ENCODE assay signal across 17 cellular contexts in genomic region chr11:65278351-65278750, GRCh38. TPM values are rescaled to one million over a fixed set of nuclear protein-coding genes. Genes with fewer than 3 reads are reported as not detected.
DNase-seq lines count a peak whose midpoint lies in the region; ATAC-seq and TF ChIP-seq lines count a peak whose summit lies in the region.
"Had no signal": no experiment of that assay in that cellular context is flagged by ENCODE, and none has a peak within 500 bp of the region (broad histone marks: within the 10 kb centered on the region; RNA-seq: fewer than 3 reads in every experiment).

No MANE protein-coding gene starts in this region.

- ATAC-seq in CD4-positive, alpha-beta T cell (ENCODE audit: poor library complexity) = no peak
- no peak for ATAC-seq in GM21526 (IDR thresholded peaks at IDR 0.05; ENCODE audit: low FRiP score, unreplicated experiment)

- no peak overlapping the region for H3K4me3 ChIP-seq in A673 (ENCODE audit: low read depth, low read length, poor library complexity, severe bottlenecking)
- H3K4me3 ChIP-seq in HEK293 (ENCODE audit: low read depth, low read length) = no peak overlapping the region
- H3K4me3 ChIP-seq: dorsolateral prefrontal cortex, HAP-1 had no signal

- H3K4me1 ChIP-seq in A673 (ENCODE audit: insufficient read depth, low read length, poor library complexity, severe bottlenecking) = peaks cover 25% of the 10 kb centered on the region
- H3K4me1 ChIP-seq in HEK293 (ENCODE audit: control insufficient read depth, insufficient read depth, low read length) = no peaks in the 10 kb centered on the region
- H3K4me1 ChIP-seq: HAP-1 had no signal

- BruUV-seq in A673 (replicated peaks; lab: Mats Ljungman, UMichigan) = no TSS peak

- DNase-seq in A673 (ENCODE audit: low spot score) (no peak), amniotic epithelial cell (ENCODE audit: low read depth) (peak; percentile 23), kidney glomerular epithelial cell (lab: John Stamatoyannopoulos, UW) (peak; percentile 45), GM20000 (ENCODE audit: low spot score) (no peak), DMS153 treated with DMSO at 0.1 percent for 48 hours (lab: John Stamatoyannopoulos, UW; ENCODE audit: unreplicated experiment) (no peak)
- no peak for DNase-seq in CD4-positive, alpha-beta T cell
- DNase-seq: activated CD4-positive, CD25-positive, alpha-beta regulatory T cell treated with anti-CD3 and anti-CD28 coated beads, Interleukin-2, amount 50 U/mL, for 72 hours; amygdala; DMS153; dorsolateral prefrontal cortex; Karpas-422; NCI-H446 treated with DMSO at 0.1 percent for 48 hours; T-helper 1 cell had no signal

- intact Hi-C loops in A673 (cut with micrococcal nuclease; ENCODE audit: unreplicated experiment) = no loop called here
- intact Hi-C loops in CD4-positive, alpha-beta T cell (cut with DNase I, micrococcal nuclease) = loop anchor here in 1 of 2 experiments (5.0 kb wide), 1 partner anchor 189 kb away; no protein-coding TSS in a partner anchor

- H3K36me3 Mint-ChIP-seq in CD4-positive, alpha-beta T cell (ENCODE audit: low read depth) = peaks cover 70% of the 10 kb centered on the region

- no peak overlapping the region for H3K4me3 Mint-ChIP-seq in CD4-positive, alpha-beta T cell
- H3K4me3 Mint-ChIP-seq: B cell had no signal

- H3K27me3 ChIP-seq in A673 (replicated peaks; ENCODE audit: insufficient read depth, low read depth, low read length, poor library complexity) = no peaks in the 10 kb centered on the region
- no peaks in the 10 kb centered on the region for H3K27me3 ChIP-seq in CD4-positive, alpha-beta T cell (ENCODE audit: control insufficient read depth, insufficient read depth, low read length)
- H3K27me3 ChIP-seq: dorsolateral prefrontal cortex had no signal

- no peaks in the 10 kb centered on the region for H3K9me3 Mint-ChIP-seq in CD4-positive, alpha-beta T cell

- CTCF ChIA-PET in A673 (lab: Charles Lee) = interaction anchor here (1.5 kb wide), 1 partner anchor 37 kb away, joined by 4 read pairs; no protein-coding TSS in a partner anchor
- CTCF ChIA-PET in HEK293 (lab: Yijun Ruan, JAX) = interaction anchor here (0.6 to 9.7 kb wide), 5 partner anchors 10 to 190 kb away, joined by 3 to 109 read pairs (median 4); partner anchors contain the start of gene CDC42EP2
- CTCF ChIA-PET in CD4-positive, alpha-beta T cell (lab: Charles Lee) = no interaction called here

- H3K27ac ChIP-seq in A673 (ENCODE audit: low read depth, low read length, poor library complexity, severe bottlenecking) (peak overlapping the region; percentile 14), HEK293 (ENCODE audit: extremely low read depth, low read depth, low read length) (0 out of 2 replicates have a peak overlapping the region, but pooled peaks have one; percentile 14)
- no peak overlapping the region for H3K27ac ChIP-seq in CD4-positive, alpha-beta T cell (ENCODE audit: low read depth, low read length)

- H3K9me3 ChIP-seq in A673 (ENCODE audit: low read depth, low read length, poor library complexity, severe bottlenecking) (no peaks in the 10 kb centered on the region), HEK293 (ENCODE audit: control insufficient read depth, insufficient read depth, low read depth, low read length) (no peaks in the 10 kb centered on the region)
- no peaks in the 10 kb centered on the region for H3K9me3 ChIP-seq in CD4-positive, alpha-beta T cell (ENCODE audit: control insufficient read depth, low read length)
- H3K9me3 ChIP-seq: HAP-1 had no signal

- H3K27ac Mint-ChIP-seq in CD4-positive, alpha-beta T cell = no peak overlapping the region
- H3K27ac Mint-ChIP-seq: B cell had no signal

- POLR2A ChIA-PET in A673 (lab: Charles Lee; ENCODE audit: low non-redundant PET) (no interaction called here), HEK293 (lab: Yijun Ruan, JAX) (interaction anchor here (2.2 kb wide), 1 partner anchor 16 kb away, joined by 8 read pairs; the partner anchor contains the start of gene POLA2)
- POLR2A ChIA-PET in CD4-positive, alpha-beta T cell (lab: Charles Lee) = no interaction called here

- H3K27me3 Mint-ChIP-seq in CD4-positive, alpha-beta T cell = no peaks in the 10 kb centered on the region
- H3K27me3 Mint-ChIP-seq: B cell had no signal

- peaks cover 80% of the 10 kb centered on the region for H3K36me3 ChIP-seq in A673 (ENCODE audit: insufficient read depth, low read length, poor library complexity, severe bottlenecking)
- H3K36me3 ChIP-seq in HEK293 (ENCODE audit: control insufficient read depth in 2 of 2, insufficient read depth in 1 of 2, low read length in 2 of 2) = peaks cover 19 to 82% of the 10 kb centered on the region in 2 experiments

- H3K4me1 Mint-ChIP-seq in CD4-positive, alpha-beta T cell (ENCODE audit: low read depth) = peaks cover 11% of the 10 kb centered on the region
- H3K4me1 Mint-ChIP-seq: B cell had no signal

- TF ChIP-seq CTCF in A673 (conservative IDR thresholded peaks at IDR 0.05; ENCODE audit: low read depth, low read length) = no peak
- TF ChIP-seq CTCF in HEK293 (tag by site-specific recombination; IDR thresholded peaks at IDR 0.05) = no peak
- no peak for TF ChIP-seq CTCF in GM20000 (IDR thresholded peaks at IDR 0.05; ENCODE audit: extremely low read depth, missing control alignments)
- TF ChIP-seq CTCF in CD4-positive, alpha-beta T cell (IDR thresholded peaks at IDR 0.05) = no peak

TF ChIP-seq in HEK293, 187 proteins besides CTCF, POLR2A, EP300 and RAD21:
- TF ChIP-seq SETDB1 (IDR thresholded peaks at IDR 0.05; ENCODE audit: insufficient read length, low read length) (no peak), SP3 (tag by site-specific recombination; IDR thresholded peaks at IDR 0.05) (no peak), ZNF585B (tag by site-specific recombination; IDR thresholded peaks at IDR 0.05) (no peak), ZNF549 (tag by site-specific recombination; IDR thresholded peaks at IDR 0.05) (no peak), ZNF2 (tag by site-specific recombination; IDR thresholded peaks at IDR 0.05) (no peak), ZNF529 (tag by site-specific recombination; IDR thresholded peaks at IDR 0.05; ENCODE audit: insufficient replicate concordance) (no peak), ZBTB11 (tag by site-specific recombination; conservative IDR thresholded peaks at IDR 0.05; ENCODE audit: low read depth) (no peak), ZNF830 (tag by site-specific recombination; IDR thresholded peaks at IDR 0.05; ENCODE audit: low read depth) (no peak), RBAK (tag by site-specific recombination; IDR thresholded peaks at IDR 0.05) (no peak), ZNF148 (tag by site-specific recombination; IDR thresholded peaks at IDR 0.05; ENCODE audit: borderline replicate concordance) (no peak), ZNF704 (tag by site-specific recombination; IDR thresholded peaks at IDR 0.05) (no peak)

RNA-seq across cellular contexts. Expression of gene POLA2, which starts 16.6 kb away (rescaled TPM):
- 92.4 TPM in 2 replicates for total RNA-seq in A673 (2021)
- 10 to 100 TPM in 1 of 2 experiments, 1 to 10 TPM in 1; 9.6 to 10.6 TPM for total RNA-seq in CD4-positive, alpha-beta T cell

RNA-seq across cellular contexts. Expression of gene CDC42EP2, which starts 36.3 kb away (rescaled TPM):
- total RNA-seq in A673 (2021) = 4.8 and 5.4 TPM in 2 replicates
- total RNA-seq in CD4-positive, alpha-beta T cell = under 1 TPM in 1 of 2 experiments, not detected in 1; 0.96 TPM

RNA-seq across cellular contexts. Expression of gene DPF2, which starts 55.3 kb away (rescaled TPM):
- 125 and 149 TPM in 2 replicates for total RNA-seq in A673 (2021)
- 10 to 100 TPM; 50.3 to 60.1 TPM for total RNA-seq in CD4-positive, alpha-beta T cell

Comparison
In these comparisons a context has a peak if more than half of its experiments do, and no peak if none do; other contexts are left out.
1. DNase-seq: peak in amniotic epithelial cell (single experiment) and kidney glomerular epithelial cell (single experiment); none in A673 (single experiment), GM20000 (single experiment), CD4-positive, alpha-beta T cell (0 of 10) and DMS153 treated with DMSO at 0.1 percent for 48 hours (single experiment).